Comparison of ENCODE assay signal across 17 cellular contexts in genomic region chr17:40501499-40501911, GRCh38. TPM values are rescaled to one million over a fixed set of nuclear protein-coding genes. Genes with fewer than 3 reads are reported as not detected.
DNase-seq lines count a peak whose midpoint lies in the region; ATAC-seq and TF ChIP-seq lines count a peak whose summit lies in the region.
"Had no signal": no experiment of that assay in that cellular context is flagged by ENCODE, and none has a peak within 500 bp of the region (broad histone marks: within the 10 kb centered on the region; RNA-seq: fewer than 3 reads in every experiment).

A gene with protein sequence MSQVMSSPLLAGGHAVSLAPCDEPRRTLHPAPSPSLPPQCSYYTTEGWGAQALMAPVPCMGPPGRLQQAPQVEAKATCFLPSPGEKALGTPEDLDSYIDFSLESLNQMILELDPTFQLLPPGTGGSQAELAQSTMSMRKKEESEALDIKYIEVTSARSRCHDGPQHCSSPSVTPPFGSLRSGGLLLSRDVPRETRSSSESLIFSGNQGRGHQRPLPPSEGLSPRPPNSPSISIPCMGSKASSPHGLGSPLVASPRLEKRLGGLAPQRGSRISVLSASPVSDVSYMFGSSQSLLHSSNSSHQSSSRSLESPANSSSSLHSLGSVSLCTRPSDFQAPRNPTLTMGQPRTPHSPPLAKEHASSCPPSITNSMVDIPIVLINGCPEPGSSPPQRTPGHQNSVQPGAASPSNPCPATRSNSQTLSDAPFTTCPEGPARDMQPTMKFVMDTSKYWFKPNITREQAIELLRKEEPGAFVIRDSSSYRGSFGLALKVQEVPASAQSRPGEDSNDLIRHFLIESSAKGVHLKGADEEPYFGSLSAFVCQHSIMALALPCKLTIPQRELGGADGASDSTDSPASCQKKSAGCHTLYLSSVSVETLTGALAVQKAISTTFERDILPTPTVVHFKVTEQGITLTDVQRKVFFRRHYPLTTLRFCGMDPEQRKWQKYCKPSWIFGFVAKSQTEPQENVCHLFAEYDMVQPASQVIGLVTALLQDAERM (minus strand): TSS chr17:40501623. CDS start chr17:40496425, 5,198 bp downstream.

- no peak within 1 kb of the TSS for H3K4me3 Mint-ChIP-seq in activated naive CD8-positive, alpha-beta T cell treated with anti-CD3 and anti-CD28 coated beads, Interleukin-2, amount 50 U/mL, for 24 hours
- H3K4me3 Mint-ChIP-seq: activated CD8-positive, alpha-beta T cell treated with anti-CD3 and anti-CD28 coated beads, Interleukin-2, amount 10 ng/mL, durations not matched to agents 7 days and 5 days had no signal

- peaks cover 25 to 44% of the 10 kb centered on the region in 2 donors for H3K4me1 ChIP-seq in thyroid gland

- no peaks in the 10 kb centered on the region for H3K36me3 ChIP-seq in thyroid gland
- H3K36me3 ChIP-seq: right atrium auricular region had no signal

- no peak for ATAC-seq in activated naive CD8-positive, alpha-beta T cell treated with anti-CD3 and anti-CD28 coated beads, Interleukin-2, amount 50 U/mL, for 24 hours
- ATAC-seq: activated CD8-positive, alpha-beta T cell treated with anti-CD3 and anti-CD28 coated beads, Interleukin-2, amount 10 ng/mL, durations not matched to agents 7 days and 5 days had no signal

- peak within 1 kb of the TSS; percentile 49 for H3K4me3 ChIP-seq in lower leg skin (ENCODE audit: low read depth, poor library complexity, severe bottlenecking)
- peak within 1 kb of the TSS in 1 of 3 donors; percentile 20 for H3K4me3 ChIP-seq in thyroid gland (replicated peaks in 1 of 3)
- H3K4me3 ChIP-seq: right atrium auricular region had no signal

- peak within 1 kb of the TSS; percentile 31 for H3K27ac Mint-ChIP-seq in activated naive CD8-positive, alpha-beta T cell treated with anti-CD3 and anti-CD28 coated beads, Interleukin-2, amount 50 U/mL, for 24 hours
- H3K27ac Mint-ChIP-seq: activated CD8-positive, alpha-beta T cell treated with anti-CD3 and anti-CD28 coated beads, Interleukin-2, amount 10 ng/mL, durations not matched to agents 7 days and 5 days had no signal

- H3K36me3 Mint-ChIP-seq in activated naive CD8-positive, alpha-beta T cell treated with anti-CD3 and anti-CD28 coated beads, Interleukin-2, amount 50 U/mL, for 24 hours (ENCODE audit: low read depth), result no peaks in the 10 kb centered on the region

- no peaks in the 10 kb centered on the region for H3K9me3 ChIP-seq in thyroid gland
- H3K9me3 ChIP-seq: right atrium auricular region had no signal

- H3K27ac ChIP-seq in thyroid gland, result peak within 1 kb of the TSS; percentile 89 to 98 (median 95)
- H3K27ac ChIP-seq: KMS-11 had no signal

- no peak for TF ChIP-seq CTCF in lower leg skin (IDR thresholded peaks at IDR 0.05)
- no peak for TF ChIP-seq CTCF in thyroid gland (IDR thresholded peaks at IDR 0.05)
- TF ChIP-seq CTCF in GM10266 (IDR thresholded peaks at IDR 0.05; ENCODE audit: control insufficient read depth, insufficient read depth, low read depth, missing control alignments), result no peak

- intact Hi-C loops in T-helper 2 cell treated with Interferon-gamma antibody and Interleukin-4, amounts not matched to agents 100 ng/mL and 5 ng/mL, for 36 hours (cut with micrococcal nuclease), result no loop called here
- intact Hi-C loops in lower leg skin (cut with DNase I; ENCODE audit: low total_unique reads), result no loop called here
- intact Hi-C loops in thyroid gland (cut with DNase I), result no loop called here

- TF ChIP-seq POLR2A in lower leg skin (IDR thresholded peaks at IDR 0.05) (no peak), thyroid gland (IDR thresholded peaks at IDR 0.05) (peak; percentile 52 to 96)

- 51 to 57% methylated on average over 7 of the region's 7 CpGs for WGBS in lower leg skin, 2 donors
- WGBS in thyroid gland, 2 donors, result 57 to 80% methylated on average over 6 to 7 of the region's 7 CpGs

- no peaks in the 10 kb centered on the region for H3K4me1 Mint-ChIP-seq in activated naive CD8-positive, alpha-beta T cell treated with anti-CD3 and anti-CD28 coated beads, Interleukin-2, amount 50 U/mL, for 24 hours

- no peaks in the 10 kb centered on the region for H3K9me3 Mint-ChIP-seq in activated naive CD8-positive, alpha-beta T cell treated with anti-CD3 and anti-CD28 coated beads, Interleukin-2, amount 50 U/mL, for 24 hours

- no peak for DNase-seq in T-helper 2 cell
- DNase-seq in activated naive CD8-positive, alpha-beta T cell treated with anti-CD3 and anti-CD28 coated beads, Interleukin-2, amount 50 U/mL, for 24 hours, result no peak
- peak; percentile 75 to 91 for DNase-seq in lower leg skin (ENCODE audit: low spot score in 2 of 2)
- DNase-seq in thyroid gland, result peak; percentile 82 to 90
- DNase-seq in kidney glomerular epithelial cell (lab: John Stamatoyannopoulos, UW), result no peak
- DNase-seq in activated effector memory CD4-positive, alpha-beta T cell treated with anti-CD3 and anti-CD28 coated beads, Interleukin-2, amount 50 U/mL, for 16 hours, result no peak
- no peak for DNase-seq in GM10266 (ENCODE audit: extremely low spot score)
- DNase-seq: activated CD8-positive, alpha-beta T cell treated with anti-CD3 and anti-CD28 coated beads, Interleukin-2, amount 10 ng/mL, durations not matched to agents 7 days and 5 days; activated naive CD4-positive, alpha-beta T cell treated with Interleukin-2 at 50 U/mL for 16 hours; cerebellar nuclear complex; NCI-H2107; SW 1271 had no signal

- H3K27me3 Mint-ChIP-seq in activated naive CD8-positive, alpha-beta T cell treated with anti-CD3 and anti-CD28 coated beads, Interleukin-2, amount 50 U/mL, for 24 hours, result peaks cover 4% of the 10 kb centered on the region

- no peaks in the 10 kb centered on the region for H3K27me3 ChIP-seq in thyroid gland
- H3K27me3 ChIP-seq: right atrium auricular region had no signal

RNA-seq across cellular contexts. Expression of the gene that starts here (rescaled TPM):
- total RNA-seq in T-helper 2 cell treated with Interferon-gamma antibody and Interleukin-4, amounts not matched to agents 100 ng/mL and 5 ng/mL, for 36 hours, result 11.3 and 14.0 TPM in 2 replicates
- total RNA-seq in lower leg skin (1,000 to 10,000 TPM in 1 of 4 donors, 100 to 1,000 TPM in 3; 413 to 1,865 (median 485) TPM), thyroid gland (10 to 100 TPM in 2 of 4 donors, 1 to 10 TPM in 2; 5.4 to 24.7 (median 16.2) TPM)
- total RNA-seq: A673, right atrium auricular region, subcutaneous adipose tissue had no signal

Comparison
In these comparisons a context has a peak if more than half of its experiments do, and no peak if none do; other contexts are left out.
1. RNA of the gene that starts here (total RNA-seq): 413 to 1,865 TPM in lower leg skin; 5.4 to 24.7 TPM in thyroid gland and 11.3 to 14.0 TPM in T-helper 2 cell treated with Interferon-gamma antibody and Interleukin-4, amounts not matched to agents 100 ng/mL and 5 ng/mL, for 36 hours; every median in the first group is over 10 times any median in the second.
2. DNase-seq: peak in lower leg skin (2 of 2) and thyroid gland (2 of 2); none in T-helper 2 cell (0 of 5), activated naive CD8-positive, alpha-beta T cell treated with anti-CD3 and anti-CD28 coated beads, Interleukin-2, amount 50 U/mL, for 24 hours (single experiment), kidney glomerular epithelial cell (single experiment), activated effector memory CD4-positive, alpha-beta T cell treated with anti-CD3 and anti-CD28 coated beads, Interleukin-2, amount 50 U/mL, for 16 hours (single experiment) and GM10266 (single experiment).
3. POLR2A ChIP-seq: peak in thyroid gland (2 of 2); none in lower leg skin (0 of 2).